8 cellular contexts compared by ENCODE assay signal in the genomic region with DNA sequence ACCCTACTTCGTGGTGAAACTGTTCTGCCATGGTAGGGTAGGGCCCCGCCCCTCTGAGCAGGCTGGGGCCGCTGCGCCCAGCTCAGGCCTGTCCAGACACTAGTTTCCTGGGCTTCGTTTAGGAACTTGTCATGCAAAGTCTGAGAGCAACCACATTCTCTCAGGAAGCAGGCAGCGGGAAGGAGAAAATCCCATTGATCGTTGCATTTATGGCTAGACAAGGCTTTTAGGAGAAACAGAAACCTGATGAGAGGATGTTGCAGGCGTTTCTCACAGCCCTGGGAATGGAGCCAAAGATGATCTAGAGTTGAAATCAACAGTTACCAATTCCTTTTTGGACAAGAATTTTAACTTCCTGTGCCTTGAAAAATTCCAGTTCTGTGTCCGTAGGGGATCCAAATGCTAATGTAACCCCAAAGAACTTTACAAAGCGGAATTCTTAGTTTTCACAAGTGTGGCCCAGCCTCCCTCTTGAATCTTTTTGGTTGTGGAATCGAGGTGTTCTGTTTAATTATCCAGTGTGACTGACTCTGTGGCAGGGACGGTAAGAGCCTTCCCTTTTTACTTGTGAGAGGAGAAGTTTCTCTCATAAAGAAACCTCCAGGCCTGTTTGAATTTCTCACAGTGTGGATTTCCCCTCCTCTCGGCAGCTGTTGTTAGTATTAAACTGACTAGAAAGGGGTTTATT. TPM values are rescaled to one million over a fixed set of nuclear protein-coding genes. Genes with fewer than 3 reads are reported as not detected.
DNase-seq lines count a peak whose midpoint lies in the region; ATAC-seq and TF ChIP-seq lines count a peak whose summit lies in the region.

No MANE protein-coding gene starts in this region.

- H3K36me3 ChIP-seq in brain microvascular endothelial cell (replicated peaks), result no peaks in the 10 kb centered on the region

- peak overlapping the region; percentile 30 for H3K27ac ChIP-seq in brain microvascular endothelial cell

- H3K36me3 Mint-ChIP-seq in activated CD4-positive, alpha-beta memory T cell treated with anti-CD3 and anti-CD28 coated beads for 36 hours, result no peaks in the 10 kb centered on the region
- peaks cover 5% of the 10 kb centered on the region for H3K36me3 Mint-ChIP-seq in activated CD4-positive, alpha-beta memory T cell treated with anti-CD3 and anti-CD28 coated beads, Interleukin-2, amount 10 ng/mL, durations not matched to agents 7 days and 5 days (ENCODE audit: low read depth)
- H3K36me3 Mint-ChIP-seq in memory B cell, result no peaks in the 10 kb centered on the region

- no peaks in the 10 kb centered on the region for H3K27me3 ChIP-seq in brain microvascular endothelial cell (replicated peaks)

- CTCF ChIA-PET in activated CD4-positive, alpha-beta memory T cell treated with anti-CD3 and anti-CD28 coated beads for 36 hours (lab: Charles Lee), result no interaction called here
- CTCF ChIA-PET in activated CD4-positive, alpha-beta memory T cell treated with anti-CD3 and anti-CD28 coated beads, Interleukin-2, amount 10 ng/mL, durations not matched to agents 7 days and 5 days (lab: Charles Lee), result interaction anchor here (3.8 kb wide), 1 partner anchor 15 kb away, joined by 16 read pairs; no protein-coding TSS in a partner anchor

- peak; percentile 20 for DNase-seq in activated CD4-positive, alpha-beta memory T cell treated with anti-CD3 and anti-CD28 coated beads for 36 hours
- no peak for DNase-seq in activated CD4-positive, alpha-beta memory T cell treated with anti-CD3 and anti-CD28 coated beads, Interleukin-2, amount 10 ng/mL, durations not matched to agents 7 days and 5 days
- DNase-seq in brain microvascular endothelial cell (peak; percentile 72), memory B cell (ENCODE audit: low spot score in 2 of 2) (no peak), cerebellum (ENCODE audit: low spot score) (no peak), NCI-H1436 treated with DMSO at 0.1 percent for 48 hours (lab: John Stamatoyannopoulos, UW) (no peak), NCI-H187 treated with DMSO at 0.1 percent for 48 hours (lab: John Stamatoyannopoulos, UW) (no peak)

- POLR2A ChIA-PET in activated CD4-positive, alpha-beta memory T cell treated with anti-CD3 and anti-CD28 coated beads for 36 hours (lab: Charles Lee), result no interaction called here
- POLR2A ChIA-PET in activated CD4-positive, alpha-beta memory T cell treated with anti-CD3 and anti-CD28 coated beads, Interleukin-2, amount 10 ng/mL, durations not matched to agents 7 days and 5 days (lab: Charles Lee), result no interaction called here

- H3K27me3 Mint-ChIP-seq in activated CD4-positive, alpha-beta memory T cell treated with anti-CD3 and anti-CD28 coated beads for 36 hours, result no peaks in the 10 kb centered on the region
- H3K27me3 Mint-ChIP-seq in activated CD4-positive, alpha-beta memory T cell treated with anti-CD3 and anti-CD28 coated beads, Interleukin-2, amount 10 ng/mL, durations not matched to agents 7 days and 5 days, result peaks cover 7% of the 10 kb centered on the region
- no peaks in the 10 kb centered on the region for H3K27me3 Mint-ChIP-seq in memory B cell

- no peak for TF ChIP-seq CTCF in brain microvascular endothelial cell (IDR thresholded peaks at IDR 0.05; ENCODE audit: low read depth, low read length, missing control alignments)

- H3K27ac Mint-ChIP-seq in activated CD4-positive, alpha-beta memory T cell treated with anti-CD3 and anti-CD28 coated beads for 36 hours, result no peak overlapping the region
- H3K27ac Mint-ChIP-seq in activated CD4-positive, alpha-beta memory T cell treated with anti-CD3 and anti-CD28 coated beads, Interleukin-2, amount 10 ng/mL, durations not matched to agents 7 days and 5 days, result no peak overlapping the region
- peak overlapping the region; percentile 46 for H3K27ac Mint-ChIP-seq in memory B cell

- H3K9me3 Mint-ChIP-seq in activated CD4-positive, alpha-beta memory T cell treated with anti-CD3 and anti-CD28 coated beads for 36 hours, result no peaks in the 10 kb centered on the region
- H3K9me3 Mint-ChIP-seq in activated CD4-positive, alpha-beta memory T cell treated with anti-CD3 and anti-CD28 coated beads, Interleukin-2, amount 10 ng/mL, durations not matched to agents 7 days and 5 days, result no peaks in the 10 kb centered on the region
- no peaks in the 10 kb centered on the region for H3K9me3 Mint-ChIP-seq in memory B cell

- intact Hi-C loops in activated CD4-positive, alpha-beta memory T cell treated with anti-CD3 and anti-CD28 coated beads for 36 hours (cut with micrococcal nuclease), result no loop called here

- no peak overlapping the region for H3K4me3 ChIP-seq in brain microvascular endothelial cell (ENCODE audit: low read depth, low read length)

- in situ Hi-C loops in brain microvascular endothelial cell (cut with HindIII; ENCODE audit: low pct_ligation_motif_present, low sequenced_read_pairs), result no loop called here

- no peak overlapping the region for H3K4me3 Mint-ChIP-seq in activated CD4-positive, alpha-beta memory T cell treated with anti-CD3 and anti-CD28 coated beads for 36 hours
- H3K4me3 Mint-ChIP-seq in activated CD4-positive, alpha-beta memory T cell treated with anti-CD3 and anti-CD28 coated beads, Interleukin-2, amount 10 ng/mL, durations not matched to agents 7 days and 5 days, result no peak overlapping the region
- peak overlapping the region; percentile 67 for H3K4me3 Mint-ChIP-seq in memory B cell

- ATAC-seq in HG03159 (IDR thresholded peaks at IDR 0.05; ENCODE audit: unreplicated experiment) (peak; percentile 64), memory B cell (ENCODE audit: low read depth) (peak; percentile 69)

- peaks cover 13% of the 10 kb centered on the region for H3K4me1 Mint-ChIP-seq in activated CD4-positive, alpha-beta memory T cell treated with anti-CD3 and anti-CD28 coated beads for 36 hours (ENCODE audit: low read depth)
- H3K4me1 Mint-ChIP-seq in activated CD4-positive, alpha-beta memory T cell treated with anti-CD3 and anti-CD28 coated beads, Interleukin-2, amount 10 ng/mL, durations not matched to agents 7 days and 5 days, result peaks cover 19% of the 10 kb centered on the region
- peaks cover 26% of the 10 kb centered on the region for H3K4me1 Mint-ChIP-seq in memory B cell

RNA-seq across cellular contexts. Expression of gene CXCL9, which starts 4.5 kb away (rescaled TPM):
- total RNA-seq in activated CD4-positive, alpha-beta memory T cell treated with anti-CD3 and anti-CD28 coated beads for 36 hours, result under 1 TPM; 0.10 to 0.14 TPM
- total RNA-seq in activated CD4-positive, alpha-beta memory T cell treated with anti-CD3 and anti-CD28 coated beads, Interleukin-2, amount 10 ng/mL, durations not matched to agents 7 days and 5 days, result not detected
- total RNA-seq in cerebellum, result not detected

RNA-seq across cellular contexts. Expression of gene CXCL10, which starts 11.5 kb away (rescaled TPM):
- total RNA-seq in activated CD4-positive, alpha-beta memory T cell treated with anti-CD3 and anti-CD28 coated beads for 36 hours, result under 1 TPM; 0.36 to 0.51 TPM
- 1 to 10 TPM; 1.3 to 1.5 TPM for total RNA-seq in activated CD4-positive, alpha-beta memory T cell treated with anti-CD3 and anti-CD28 coated beads, Interleukin-2, amount 10 ng/mL, durations not matched to agents 7 days and 5 days
- total RNA-seq in cerebellum, result 0.27 TPM

RNA-seq across cellular contexts. Expression of gene SDAD1, which starts 21.1 kb away (rescaled TPM):
- total RNA-seq in activated CD4-positive, alpha-beta memory T cell treated with anti-CD3 and anti-CD28 coated beads for 36 hours, result 10 to 100 TPM; 35.9 to 40.5 TPM
- total RNA-seq in activated CD4-positive, alpha-beta memory T cell treated with anti-CD3 and anti-CD28 coated beads, Interleukin-2, amount 10 ng/mL, durations not matched to agents 7 days and 5 days, result 10 to 100 TPM; 39.1 to 43.0 TPM
- total RNA-seq in cerebellum, result 26.5 TPM

RNA-seq across cellular contexts. Expression of gene CXCL11, which starts 24.0 kb away (rescaled TPM):
- total RNA-seq in activated CD4-positive, alpha-beta memory T cell treated with anti-CD3 and anti-CD28 coated beads for 36 hours, result not detected
- under 1 TPM; 0.28 to 0.33 TPM for total RNA-seq in activated CD4-positive, alpha-beta memory T cell treated with anti-CD3 and anti-CD28 coated beads, Interleukin-2, amount 10 ng/mL, durations not matched to agents 7 days and 5 days
- total RNA-seq in cerebellum, result not detected

Comparison
In these comparisons a context has a peak if more than half of its experiments do, and no peak if none do; other contexts are left out.
1. DNase-seq: peak in activated CD4-positive, alpha-beta memory T cell treated with anti-CD3 and anti-CD28 coated beads for 36 hours (single experiment) and brain microvascular endothelial cell (single experiment); none in activated CD4-positive, alpha-beta memory T cell treated with anti-CD3 and anti-CD28 coated beads, Interleukin-2, amount 10 ng/mL, durations not matched to agents 7 days and 5 days (single experiment), memory B cell (0 of 2), cerebellum (single experiment), NCI-H1436 treated with DMSO at 0.1 percent for 48 hours (single experiment) and NCI-H187 treated with DMSO at 0.1 percent for 48 hours (single experiment).